In the genomic region with DNA sequence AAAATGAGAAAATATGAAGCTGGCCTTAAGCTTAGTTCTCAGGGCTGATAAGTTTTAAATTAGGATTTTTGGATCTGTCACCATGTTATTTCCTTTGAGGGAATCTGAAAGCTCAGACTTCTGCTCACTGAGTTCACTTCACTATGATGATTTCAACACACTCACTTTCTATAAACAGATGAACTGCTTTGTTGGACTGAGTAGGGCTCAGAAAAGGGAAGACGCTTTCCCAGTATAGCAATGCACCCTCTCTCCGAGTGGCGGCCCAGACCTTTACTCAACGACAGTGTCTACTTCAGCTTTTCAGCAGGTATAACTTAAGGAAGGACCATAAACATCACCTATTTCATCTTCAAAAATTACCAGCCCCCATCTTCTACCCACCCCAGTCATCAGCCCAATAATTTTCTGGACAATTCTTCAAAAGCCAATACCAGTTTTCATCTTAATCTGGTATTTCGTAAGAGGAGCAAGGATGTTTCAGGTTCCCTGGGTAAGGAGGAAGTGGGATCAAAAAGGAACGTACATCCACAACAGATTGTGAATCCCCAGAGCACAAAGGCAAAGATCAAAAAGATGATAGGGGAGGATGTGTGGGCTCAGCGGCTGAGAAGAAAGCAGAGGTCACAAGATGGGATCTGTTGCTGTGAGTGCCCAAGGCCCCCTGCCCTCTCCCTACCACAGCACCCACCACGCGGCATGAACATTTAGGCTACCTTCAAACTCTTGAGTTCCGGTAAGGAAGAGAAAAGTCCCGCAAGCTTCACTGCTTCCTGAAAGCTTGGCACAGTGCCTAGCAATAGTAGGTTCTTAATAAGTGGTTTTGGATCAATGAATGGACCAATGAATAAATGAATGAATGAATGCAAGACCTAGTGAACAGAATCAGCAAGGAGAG, we compare ENCODE assay signal across 1 cellular context.
TF ChIP-seq lines count a peak whose summit lies in the region.

No MANE protein-coding gene starts in this region.

TF ChIP-seq in GM12878, 131 proteins besides CTCF, POLR2A, EP300 and RAD21 (continued from another document and continues in another):
- TF ChIP-seq GATAD2B (conservative IDR thresholded peaks at IDR 0.05; ENCODE audit: low read depth) (peak; percentile 51; the same call in 1 of the 2 replicates), IKZF2 (IDR thresholded peaks at IDR 0.05) (peak; percentile 70 to 81; a peak in 3 of 4 replicates), ETV6 (conservative IDR thresholded peaks at IDR 0.05 in 1 of 2, IDR thresholded peaks at IDR 0.05 in 1 of 2; ENCODE audit: borderline replicate concordance in 1 of 2, low read depth in 1 of 2) (no peak), CBFB (IDR thresholded peaks at IDR 0.05; ENCODE audit: low read depth) (no peak), JUND (IDR thresholded peaks at IDR 0.05; ENCODE audit: low read depth, low read length) (no peak), RAD51 (IDR thresholded peaks at IDR 0.05) (no peak), NR2C1 (IDR thresholded peaks at IDR 0.05) (no peak), RUNX3 (IDR thresholded peaks at IDR 0.05; ENCODE audit: low read length) (0 out of 2 replicates have a peak, but pooled peaks have one; percentile 12), ZNF274 (IDR thresholded peaks at IDR 0.05; ENCODE audit: insufficient read depth, insufficient read length) (no peak), SMC3 (IDR thresholded peaks at IDR 0.05; ENCODE audit: borderline replicate concordance, low read length) (peak; percentile 15; the same call in 1 of the 2 replicates), RB1 (IDR thresholded peaks at IDR 0.05; ENCODE audit: borderline replicate concordance) (no peak), BHLHE40 (IDR thresholded peaks at IDR 0.05; ENCODE audit: borderline replicate concordance in 1 of 2, low read depth in 2 of 2, low read length in 1 of 2) (peak; percentile 15 to 38; a peak in 1 of 4 replicates), SIN3A (IDR thresholded peaks at IDR 0.05; ENCODE audit: low read depth, low read length) (no peak), WRNIP1 (IDR thresholded peaks at IDR 0.05; ENCODE audit: borderline replicate concordance, low read depth, low read length) (peak; percentile 26; the same call in 1 of the 2 replicates), SMARCA5 (IDR thresholded peaks at IDR 0.05) (no peak; the same call in 1 of the 2 replicates), ZNF24 (IDR thresholded peaks at IDR 0.05) (peak; percentile 95)
- TF ChIP-seq, protein P1, sequence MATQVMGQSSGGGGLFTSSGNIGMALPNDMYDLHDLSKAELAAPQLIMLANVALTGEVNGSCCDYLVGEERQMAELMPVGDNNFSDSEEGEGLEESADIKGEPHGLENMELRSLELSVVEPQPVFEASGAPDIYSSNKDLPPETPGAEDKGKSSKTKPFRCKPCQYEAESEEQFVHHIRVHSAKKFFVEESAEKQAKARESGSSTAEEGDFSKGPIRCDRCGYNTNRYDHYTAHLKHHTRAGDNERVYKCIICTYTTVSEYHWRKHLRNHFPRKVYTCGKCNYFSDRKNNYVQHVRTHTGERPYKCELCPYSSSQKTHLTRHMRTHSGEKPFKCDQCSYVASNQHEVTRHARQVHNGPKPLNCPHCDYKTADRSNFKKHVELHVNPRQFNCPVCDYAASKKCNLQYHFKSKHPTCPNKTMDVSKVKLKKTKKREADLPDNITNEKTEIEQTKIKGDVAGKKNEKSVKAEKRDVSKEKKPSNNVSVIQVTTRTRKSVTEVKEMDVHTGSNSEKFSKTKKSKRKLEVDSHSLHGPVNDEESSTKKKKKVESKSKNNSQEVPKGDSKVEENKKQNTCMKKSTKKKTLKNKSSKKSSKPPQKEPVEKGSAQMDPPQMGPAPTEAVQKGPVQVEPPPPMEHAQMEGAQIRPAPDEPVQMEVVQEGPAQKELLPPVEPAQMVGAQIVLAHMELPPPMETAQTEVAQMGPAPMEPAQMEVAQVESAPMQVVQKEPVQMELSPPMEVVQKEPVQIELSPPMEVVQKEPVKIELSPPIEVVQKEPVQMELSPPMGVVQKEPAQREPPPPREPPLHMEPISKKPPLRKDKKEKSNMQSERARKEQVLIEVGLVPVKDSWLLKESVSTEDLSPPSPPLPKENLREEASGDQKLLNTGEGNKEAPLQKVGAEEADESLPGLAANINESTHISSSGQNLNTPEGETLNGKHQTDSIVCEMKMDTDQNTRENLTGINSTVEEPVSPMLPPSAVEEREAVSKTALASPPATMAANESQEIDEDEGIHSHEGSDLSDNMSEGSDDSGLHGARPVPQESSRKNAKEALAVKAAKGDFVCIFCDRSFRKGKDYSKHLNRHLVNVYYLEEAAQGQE (IDR thresholded peaks at IDR 0.05; ENCODE audit: low read depth, low read length): no peak
- TF ChIP-seq, protein P2, sequence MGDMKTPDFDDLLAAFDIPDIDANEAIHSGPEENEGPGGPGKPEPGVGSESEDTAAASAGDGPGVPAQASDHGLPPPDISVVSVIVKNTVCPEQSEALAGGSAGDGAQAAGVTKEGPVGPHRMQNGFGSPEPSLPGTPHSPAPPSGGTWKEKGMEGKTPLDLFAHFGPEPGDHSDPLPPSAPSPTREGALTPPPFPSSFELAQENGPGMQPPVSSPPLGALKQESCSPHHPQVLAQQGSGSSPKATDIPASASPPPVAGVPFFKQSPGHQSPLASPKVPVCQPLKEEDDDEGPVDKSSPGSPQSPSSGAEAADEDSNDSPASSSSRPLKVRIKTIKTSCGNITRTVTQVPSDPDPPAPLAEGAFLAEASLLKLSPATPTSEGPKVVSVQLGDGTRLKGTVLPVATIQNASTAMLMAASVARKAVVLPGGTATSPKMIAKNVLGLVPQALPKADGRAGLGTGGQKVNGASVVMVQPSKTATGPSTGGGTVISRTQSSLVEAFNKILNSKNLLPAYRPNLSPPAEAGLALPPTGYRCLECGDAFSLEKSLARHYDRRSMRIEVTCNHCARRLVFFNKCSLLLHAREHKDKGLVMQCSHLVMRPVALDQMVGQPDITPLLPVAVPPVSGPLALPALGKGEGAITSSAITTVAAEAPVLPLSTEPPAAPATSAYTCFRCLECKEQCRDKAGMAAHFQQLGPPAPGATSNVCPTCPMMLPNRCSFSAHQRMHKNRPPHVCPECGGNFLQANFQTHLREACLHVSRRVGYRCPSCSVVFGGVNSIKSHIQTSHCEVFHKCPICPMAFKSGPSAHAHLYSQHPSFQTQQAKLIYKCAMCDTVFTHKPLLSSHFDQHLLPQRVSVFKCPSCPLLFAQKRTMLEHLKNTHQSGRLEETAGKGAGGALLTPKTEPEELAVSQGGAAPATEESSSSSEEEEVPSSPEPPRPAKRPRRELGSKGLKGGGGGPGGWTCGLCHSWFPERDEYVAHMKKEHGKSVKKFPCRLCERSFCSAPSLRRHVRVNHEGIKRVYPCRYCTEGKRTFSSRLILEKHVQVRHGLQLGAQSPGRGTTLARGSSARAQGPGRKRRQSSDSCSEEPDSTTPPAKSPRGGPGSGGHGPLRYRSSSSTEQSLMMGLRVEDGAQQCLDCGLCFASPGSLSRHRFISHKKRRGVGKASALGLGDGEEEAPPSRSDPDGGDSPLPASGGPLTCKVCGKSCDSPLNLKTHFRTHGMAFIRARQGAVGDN (IDR thresholded peaks at IDR 0.05): peak; percentile 61
- TF ChIP-seq, protein P3, sequence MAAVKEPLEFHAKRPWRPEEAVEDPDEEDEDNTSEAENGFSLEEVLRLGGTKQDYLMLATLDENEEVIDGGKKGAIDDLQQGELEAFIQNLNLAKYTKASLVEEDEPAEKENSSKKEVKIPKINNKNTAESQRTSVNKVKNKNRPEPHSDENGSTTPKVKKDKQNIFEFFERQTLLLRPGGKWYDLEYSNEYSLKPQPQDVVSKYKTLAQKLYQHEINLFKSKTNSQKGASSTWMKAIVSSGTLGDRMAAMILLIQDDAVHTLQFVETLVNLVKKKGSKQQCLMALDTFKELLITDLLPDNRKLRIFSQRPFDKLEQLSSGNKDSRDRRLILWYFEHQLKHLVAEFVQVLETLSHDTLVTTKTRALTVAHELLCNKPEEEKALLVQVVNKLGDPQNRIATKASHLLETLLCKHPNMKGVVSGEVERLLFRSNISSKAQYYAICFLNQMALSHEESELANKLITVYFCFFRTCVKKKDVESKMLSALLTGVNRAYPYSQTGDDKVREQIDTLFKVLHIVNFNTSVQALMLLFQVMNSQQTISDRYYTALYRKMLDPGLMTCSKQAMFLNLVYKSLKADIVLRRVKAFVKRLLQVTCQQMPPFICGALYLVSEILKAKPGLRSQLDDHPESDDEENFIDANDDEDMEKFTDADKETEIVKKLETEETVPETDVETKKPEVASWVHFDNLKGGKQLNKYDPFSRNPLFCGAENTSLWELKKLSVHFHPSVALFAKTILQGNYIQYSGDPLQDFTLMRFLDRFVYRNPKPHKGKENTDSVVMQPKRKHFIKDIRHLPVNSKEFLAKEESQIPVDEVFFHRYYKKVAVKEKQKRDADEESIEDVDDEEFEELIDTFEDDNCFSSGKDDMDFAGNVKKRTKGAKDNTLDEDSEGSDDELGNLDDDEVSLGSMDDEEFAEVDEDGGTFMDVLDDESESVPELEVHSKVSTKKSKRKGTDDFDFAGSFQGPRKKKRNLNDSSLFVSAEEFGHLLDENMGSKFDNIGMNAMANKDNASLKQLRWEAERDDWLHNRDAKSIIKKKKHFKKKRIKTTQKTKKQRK (IDR thresholded peaks at IDR 0.05; ENCODE audit: low read depth, low read length): no peak
- TF ChIP-seq, protein P4, sequence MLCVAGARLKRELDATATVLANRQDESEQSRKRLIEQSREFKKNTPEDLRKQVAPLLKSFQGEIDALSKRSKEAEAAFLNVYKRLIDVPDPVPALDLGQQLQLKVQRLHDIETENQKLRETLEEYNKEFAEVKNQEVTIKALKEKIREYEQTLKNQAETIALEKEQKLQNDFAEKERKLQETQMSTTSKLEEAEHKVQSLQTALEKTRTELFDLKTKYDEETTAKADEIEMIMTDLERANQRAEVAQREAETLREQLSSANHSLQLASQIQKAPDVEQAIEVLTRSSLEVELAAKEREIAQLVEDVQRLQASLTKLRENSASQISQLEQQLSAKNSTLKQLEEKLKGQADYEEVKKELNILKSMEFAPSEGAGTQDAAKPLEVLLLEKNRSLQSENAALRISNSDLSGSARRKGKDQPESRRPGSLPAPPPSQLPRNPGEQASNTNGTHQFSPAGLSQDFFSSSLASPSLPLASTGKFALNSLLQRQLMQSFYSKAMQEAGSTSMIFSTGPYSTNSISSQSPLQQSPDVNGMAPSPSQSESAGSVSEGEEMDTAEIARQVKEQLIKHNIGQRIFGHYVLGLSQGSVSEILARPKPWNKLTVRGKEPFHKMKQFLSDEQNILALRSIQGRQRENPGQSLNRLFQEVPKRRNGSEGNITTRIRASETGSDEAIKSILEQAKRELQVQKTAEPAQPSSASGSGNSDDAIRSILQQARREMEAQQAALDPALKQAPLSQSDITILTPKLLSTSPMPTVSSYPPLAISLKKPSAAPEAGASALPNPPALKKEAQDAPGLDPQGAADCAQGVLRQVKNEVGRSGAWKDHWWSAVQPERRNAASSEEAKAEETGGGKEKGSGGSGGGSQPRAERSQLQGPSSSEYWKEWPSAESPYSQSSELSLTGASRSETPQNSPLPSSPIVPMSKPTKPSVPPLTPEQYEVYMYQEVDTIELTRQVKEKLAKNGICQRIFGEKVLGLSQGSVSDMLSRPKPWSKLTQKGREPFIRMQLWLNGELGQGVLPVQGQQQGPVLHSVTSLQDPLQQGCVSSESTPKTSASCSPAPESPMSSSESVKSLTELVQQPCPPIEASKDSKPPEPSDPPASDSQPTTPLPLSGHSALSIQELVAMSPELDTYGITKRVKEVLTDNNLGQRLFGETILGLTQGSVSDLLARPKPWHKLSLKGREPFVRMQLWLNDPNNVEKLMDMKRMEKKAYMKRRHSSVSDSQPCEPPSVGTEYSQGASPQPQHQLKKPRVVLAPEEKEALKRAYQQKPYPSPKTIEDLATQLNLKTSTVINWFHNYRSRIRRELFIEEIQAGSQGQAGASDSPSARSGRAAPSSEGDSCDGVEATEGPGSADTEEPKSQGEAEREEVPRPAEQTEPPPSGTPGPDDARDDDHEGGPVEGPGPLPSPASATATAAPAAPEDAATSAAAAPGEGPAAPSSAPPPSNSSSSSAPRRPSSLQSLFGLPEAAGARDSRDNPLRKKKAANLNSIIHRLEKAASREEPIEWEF (IDR thresholded peaks at IDR 0.05; ENCODE audit: insufficient replicate concordance, low read depth, low read length): no peak
- TF ChIP-seq, protein P5, sequence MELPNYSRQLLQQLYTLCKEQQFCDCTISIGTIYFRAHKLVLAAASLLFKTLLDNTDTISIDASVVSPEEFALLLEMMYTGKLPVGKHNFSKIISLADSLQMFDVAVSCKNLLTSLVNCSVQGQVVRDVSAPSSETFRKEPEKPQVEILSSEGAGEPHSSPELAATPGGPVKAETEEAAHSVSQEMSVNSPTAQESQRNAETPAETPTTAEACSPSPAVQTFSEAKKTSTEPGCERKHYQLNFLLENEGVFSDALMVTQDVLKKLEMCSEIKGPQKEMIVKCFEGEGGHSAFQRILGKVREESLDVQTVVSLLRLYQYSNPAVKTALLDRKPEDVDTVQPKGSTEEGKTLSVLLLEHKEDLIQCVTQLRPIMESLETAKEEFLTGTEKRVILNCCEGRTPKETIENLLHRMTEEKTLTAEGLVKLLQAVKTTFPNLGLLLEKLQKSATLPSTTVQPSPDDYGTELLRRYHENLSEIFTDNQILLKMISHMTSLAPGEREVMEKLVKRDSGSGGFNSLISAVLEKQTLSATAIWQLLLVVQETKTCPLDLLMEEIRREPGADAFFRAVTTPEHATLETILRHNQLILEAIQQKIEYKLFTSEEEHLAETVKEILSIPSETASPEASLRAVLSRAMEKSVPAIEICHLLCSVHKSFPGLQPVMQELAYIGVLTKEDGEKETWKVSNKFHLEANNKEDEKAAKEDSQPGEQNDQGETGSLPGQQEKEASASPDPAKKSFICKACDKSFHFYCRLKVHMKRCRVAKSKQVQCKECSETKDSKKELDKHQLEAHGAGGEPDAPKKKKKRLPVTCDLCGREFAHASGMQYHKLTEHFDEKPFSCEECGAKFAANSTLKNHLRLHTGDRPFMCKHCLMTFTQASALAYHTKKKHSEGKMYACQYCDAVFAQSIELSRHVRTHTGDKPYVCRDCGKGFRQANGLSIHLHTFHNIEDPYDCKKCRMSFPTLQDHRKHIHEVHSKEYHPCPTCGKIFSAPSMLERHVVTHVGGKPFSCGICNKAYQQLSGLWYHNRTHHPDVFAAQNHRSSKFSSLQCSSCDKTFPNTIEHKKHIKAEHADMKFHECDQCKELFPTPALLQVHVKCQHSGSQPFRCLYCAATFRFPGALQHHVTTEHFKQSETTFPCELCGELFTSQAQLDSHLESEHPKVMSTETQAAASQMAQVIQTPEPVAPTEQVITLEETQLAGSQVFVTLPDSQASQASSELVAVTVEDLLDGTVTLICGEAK (IDR thresholded peaks at IDR 0.05; ENCODE audit: borderline replicate concordance): 0 out of 2 replicates have a peak, but pooled peaks have one; percentile 37
- TF ChIP-seq, protein P6, sequence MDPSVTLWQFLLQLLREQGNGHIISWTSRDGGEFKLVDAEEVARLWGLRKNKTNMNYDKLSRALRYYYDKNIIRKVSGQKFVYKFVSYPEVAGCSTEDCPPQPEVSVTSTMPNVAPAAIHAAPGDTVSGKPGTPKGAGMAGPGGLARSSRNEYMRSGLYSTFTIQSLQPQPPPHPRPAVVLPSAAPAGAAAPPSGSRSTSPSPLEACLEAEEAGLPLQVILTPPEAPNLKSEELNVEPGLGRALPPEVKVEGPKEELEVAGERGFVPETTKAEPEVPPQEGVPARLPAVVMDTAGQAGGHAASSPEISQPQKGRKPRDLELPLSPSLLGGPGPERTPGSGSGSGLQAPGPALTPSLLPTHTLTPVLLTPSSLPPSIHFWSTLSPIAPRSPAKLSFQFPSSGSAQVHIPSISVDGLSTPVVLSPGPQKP (IDR thresholded peaks at IDR 0.05; ENCODE audit: low read depth, low read length): no peak
- TF ChIP-seq, protein P7, sequence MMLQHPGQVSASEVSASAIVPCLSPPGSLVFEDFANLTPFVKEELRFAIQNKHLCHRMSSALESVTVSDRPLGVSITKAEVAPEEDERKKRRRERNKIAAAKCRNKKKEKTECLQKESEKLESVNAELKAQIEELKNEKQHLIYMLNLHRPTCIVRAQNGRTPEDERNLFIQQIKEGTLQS (IDR thresholded peaks at IDR 0.05; ENCODE audit: borderline replicate concordance, extremely low read depth, low read depth, low read length): no peak
